ENCODE assay signal across 1 cellular context in the genomic region with DNA sequence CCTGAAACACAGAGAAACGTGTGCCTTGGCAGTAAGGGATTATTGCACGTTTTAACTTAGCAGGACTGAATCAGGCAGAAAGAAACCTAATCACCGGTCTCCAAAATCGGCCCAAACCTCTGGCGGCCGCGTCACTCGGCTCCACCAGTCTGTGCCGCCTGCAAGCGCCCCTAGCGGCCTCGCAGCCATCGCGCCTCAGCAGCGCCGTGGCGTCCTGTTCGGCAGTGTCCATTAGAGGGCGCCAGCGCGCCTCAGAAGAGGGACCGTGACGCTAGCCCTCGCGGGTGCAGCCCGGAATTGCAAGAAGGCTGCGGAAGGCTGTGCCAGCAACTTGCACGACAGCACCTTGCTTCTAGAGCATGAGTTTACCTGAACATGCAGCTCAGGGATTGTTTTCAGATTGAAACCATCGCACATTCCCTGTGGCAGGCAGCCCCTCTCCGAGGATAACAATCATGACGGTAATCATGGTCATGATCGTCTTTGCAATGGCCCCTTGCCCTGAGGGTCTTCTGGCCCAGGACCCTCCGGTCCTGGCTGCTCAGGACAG.
TF ChIP-seq lines count a peak whose summit lies in the region.

No MANE protein-coding gene starts in this region.

TF ChIP-seq in IMR-90, 13 proteins besides CTCF, POLR2A, EP300 and RAD21 (continued from another document):
- TF ChIP-seq SMC3 (IDR thresholded peaks at IDR 0.05; ENCODE audit: low read depth, low read length), result peak; percentile 93
- no peak for TF ChIP-seq RCOR1 (IDR thresholded peaks at IDR 0.05; ENCODE audit: insufficient replicate concordance, low read length)
